10 cellular contexts compared by ENCODE assay signal in genomic region chr10:62084434-62084833, GRCh38.
A peak's percentile ranks its signal among the peaks of the same experiment; 100 is the strongest.
DNase-seq lines count a peak whose midpoint lies in the region; ATAC-seq and TF ChIP-seq lines count a peak whose summit lies in the region.
"Had no signal": no experiment of that assay in that cellular context is flagged by ENCODE, and none has a peak within 500 bp of the region (broad histone marks: within the 10 kb centered on the region; RNA-seq: fewer than 3 reads in every experiment).

No MANE protein-coding gene starts in this region.

- peaks cover 59 to 92% (median 79%) of the 10 kb centered on the region in 3 donors for H3K4me1 Mint-ChIP-seq in naive B cell

- no peaks in the 10 kb centered on the region for H3K27me3 Mint-ChIP-seq in naive B cell

- intact Hi-C loops in heart right ventricle (cut with DNase I): loop anchor here in 6 of 10 donors (5.0 kb wide), 2 partner anchors 37 to 182 kb away; partner anchors contain the start of gene ARID5B (in 1 of the 6)
- intact Hi-C loops in Right ventricle myocardium superior (cut with DNase I): no loop called here
- intact Hi-C loops in vagina (cut with DNase I): no loop called here

- ATAC-seq in heart right ventricle (no peak), Right ventricle myocardium superior (ENCODE audit: poor library complexity) (no peak), naive B cell (ENCODE audit: low read depth in 2 of 2) (no peak), GM21717 (IDR thresholded peaks at IDR 0.05; ENCODE audit: unreplicated experiment) (no peak)

- 38 to 46% methylated on average over 2 of the region's 2 CpGs for WGBS in heart right ventricle, 2 donors

- no peak for TF ChIP-seq POLR2A in vagina (IDR thresholded peaks at IDR 0.05)

- no peak overlapping the region for H3K4me3 ChIP-seq in heart right ventricle
- no peak overlapping the region for H3K4me3 ChIP-seq in cardiac fibroblast (replicated peaks in 1 of 2; ENCODE audit: low read depth in 2 of 2, low read length in 2 of 2)
- no peak overlapping the region for H3K4me3 ChIP-seq in vagina

- TF ChIP-seq CTCF in heart right ventricle (IDR thresholded peaks at IDR 0.05): no peak
- no peak for TF ChIP-seq CTCF in cardiac fibroblast (IDR thresholded peaks at IDR 0.05; ENCODE audit: low read depth, low read length)
- TF ChIP-seq CTCF in vagina (IDR thresholded peaks at IDR 0.05): no peak

- H3K27me3 ChIP-seq in heart right ventricle (no peaks in the 10 kb centered on the region), vagina (no peaks in the 10 kb centered on the region)

- H3K27ac ChIP-seq in heart right ventricle (peak overlapping the region; percentile 63 to 93 (median 88)), vagina (peak overlapping the region; percentile 86)
- H3K27ac ChIP-seq: RWPE1 had no signal

- peak overlapping the region in 4 of 6 donors; percentile 77 to 97 (median 92) for H3K27ac Mint-ChIP-seq in naive B cell

- peaks cover 18 to 62% (median 55%) of the 10 kb centered on the region in 9 donors for H3K4me1 ChIP-seq in heart right ventricle
- H3K4me1 ChIP-seq in vagina: peaks cover 85% of the 10 kb centered on the region

- H3K36me3 Mint-ChIP-seq in naive B cell: peaks cover 37 to 40% of the 10 kb centered on the region in 2 donors

- DNase-seq in heart right ventricle (no peak), Right ventricle myocardium superior (no peak), cardiac fibroblast (ENCODE audit: low read depth in 2 of 2) (peak; percentile 44 to 62), naive B cell (no peak), vagina (ENCODE audit: extremely low spot score in 2 of 2) (no peak), mesenteric fat pad (ENCODE audit: low spot score) (no peak)
- DNase-seq in stimulated activated CD4-positive, alpha-beta T cell treated with anti-CD3 and anti-CD28 coated beads, Interleukin-2, amount 100 ng/mL, for 48 hours: no peak
- DNase-seq: immature natural killer cell had no signal

- H3K36me3 ChIP-seq in heart right ventricle (peaks cover 0 to 53% (median 21%) of the 10 kb centered on the region in 9 donors), vagina (peaks cover 0 to 33% of the 10 kb centered on the region in 2 donors)

- H3K9me3 ChIP-seq in heart right ventricle (no peaks in the 10 kb centered on the region), vagina (no peaks in the 10 kb centered on the region)

- H3K9me3 Mint-ChIP-seq in naive B cell: peaks cover 0 to 3% (median 0%) of the 10 kb centered on the region in 7 donors
- H3K9me3 Mint-ChIP-seq: immature natural killer cell had no signal

- H3K4me3 Mint-ChIP-seq in naive B cell: peak overlapping the region in 3 of 8 donors; percentile 9 to 74 (median 37)

Comparison
In these comparisons a context has a peak if more than half of its experiments do, and no peak if none do; other contexts are left out.
1. intact Hi-C loops: an anchor here in heart right ventricle (5.0 kb wide); none called in Right ventricle myocardium superior and vagina.
2. DNase-seq: peak in cardiac fibroblast (2 of 2); none in heart right ventricle (0 of 2), Right ventricle myocardium superior (single experiment), naive B cell (single experiment), vagina (0 of 2), mesenteric fat pad (single experiment) and stimulated activated CD4-positive, alpha-beta T cell treated with anti-CD3 and anti-CD28 coated beads, Interleukin-2, amount 100 ng/mL, for 48 hours (0 of 2).